1 cellular context compared by ENCODE assay signal in the genomic region with DNA sequence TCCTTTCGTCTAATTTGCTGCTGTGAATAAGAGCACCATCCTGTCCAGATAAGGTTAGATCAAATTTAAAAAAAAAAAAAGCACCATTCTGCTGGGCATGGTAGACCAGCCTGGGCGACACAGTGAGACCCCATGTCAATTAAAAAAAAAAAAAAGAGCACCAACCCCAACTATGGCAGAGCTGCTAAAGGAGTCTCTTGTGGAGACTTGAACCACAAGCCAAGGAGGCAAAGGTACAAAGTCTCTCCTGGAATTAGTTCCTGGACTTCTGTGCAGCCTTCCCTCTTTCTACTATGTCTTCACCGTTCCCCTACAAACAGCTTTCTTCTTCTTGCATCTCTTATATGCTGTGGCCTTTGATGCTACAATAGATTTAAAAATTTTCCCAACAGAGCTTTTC.
TF ChIP-seq lines count a peak whose summit lies in the region.

No MANE protein-coding gene starts in this region.

TF ChIP-seq in GM12878, 131 proteins besides CTCF, POLR2A, EP300 and RAD21 (continued from another document):
- TF ChIP-seq ATF7 (IDR thresholded peaks at IDR 0.05; ENCODE audit: low read depth) (no peak), SP1 (IDR thresholded peaks at IDR 0.05; ENCODE audit: low read depth, low read length) (no peak), SIN3A (IDR thresholded peaks at IDR 0.05; ENCODE audit: low read depth, low read length) (no peak), JUNB (IDR thresholded peaks at IDR 0.05) (no peak), IRF5 (IDR thresholded peaks at IDR 0.05; ENCODE audit: borderline replicate concordance) (no peak), CHD4 (IDR thresholded peaks at IDR 0.05) (no peak), PAX5 (IDR thresholded peaks at IDR 0.05; ENCODE audit: borderline replicate concordance, low read depth, low read length) (no peak), SREBF2 (IDR thresholded peaks at IDR 0.05; ENCODE audit: low read length) (no peak), MXI1 (IDR thresholded peaks at IDR 0.05; ENCODE audit: low read depth, low read length) (no peak)
